ENCODE assay signal across 9 cellular contexts in the genomic region with DNA sequence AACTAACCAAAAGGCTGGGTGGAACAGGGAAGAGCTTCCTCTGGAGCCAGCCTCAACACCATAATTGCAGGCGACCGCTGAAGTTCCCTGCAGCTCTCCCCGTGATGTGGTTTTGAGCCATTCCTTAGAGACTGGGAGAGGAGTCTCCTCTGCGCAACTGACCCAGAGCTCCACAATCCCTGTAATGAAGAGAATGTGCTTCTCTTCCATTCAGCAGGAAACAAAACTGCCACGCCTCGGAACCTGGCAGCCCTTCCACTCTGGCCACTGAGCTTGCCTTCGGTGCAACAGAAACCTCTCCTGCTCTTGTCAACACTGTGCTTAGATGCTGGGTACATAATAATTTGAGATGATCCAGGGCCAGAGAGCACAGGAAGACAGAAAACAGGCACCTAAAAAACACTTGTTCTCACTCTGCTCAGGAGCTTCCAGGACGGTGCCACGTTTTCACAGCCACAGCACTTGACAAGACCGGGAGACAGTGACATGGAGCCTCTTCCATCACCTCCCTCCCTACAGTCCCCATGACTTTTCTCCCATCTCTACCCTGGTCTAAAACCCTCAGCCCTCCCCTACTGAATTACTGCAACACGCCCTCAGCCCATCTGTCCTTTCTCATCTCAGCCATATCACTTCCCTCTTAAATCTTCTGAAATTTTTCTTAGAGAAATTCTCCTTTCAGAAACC.
DNase-seq lines count a peak whose midpoint lies in the region; ATAC-seq and TF ChIP-seq lines count a peak whose summit lies in the region.
"Had no signal": no experiment of that assay in that cellular context is flagged by ENCODE, and none has a peak within 500 bp of the region (broad histone marks: within the 10 kb centered on the region; RNA-seq: fewer than 3 reads in every experiment).

No MANE protein-coding gene starts in this region.

- H3K27ac Mint-ChIP-seq in glutamatergic neuron (ENCODE audit: unreplicated experiment) = peak overlapping the region; percentile 20
- H3K27ac Mint-ChIP-seq: activated T-cell treated with anti-CD3 and anti-CD28 coated beads, Interleukin-2, amount 50 U/mL, for 24 hours had no signal

- H3K4me3 ChIP-seq in psoas muscle = no peak overlapping the region

- H3K4me1 Mint-ChIP-seq in glutamatergic neuron (ENCODE audit: low read depth, unreplicated experiment) = peaks cover 29% of the 10 kb centered on the region

- peak; percentile 54 to 67 (median 62) for ATAC-seq in psoas muscle
- no peak for ATAC-seq in GM18502 (IDR thresholded peaks at IDR 0.05; ENCODE audit: poor library complexity, unreplicated experiment)
- no peak for ATAC-seq in GM18517 (IDR thresholded peaks at IDR 0.05; ENCODE audit: unreplicated experiment)

- WGBS in psoas muscle, 3 donors = 28 to 46% (median 31%) methylated on average over 11 of the region's 11 CpGs

- H3K27me3 ChIP-seq in psoas muscle (ENCODE audit: insufficient read depth in 3 of 3, low read length in 2 of 3) = no peaks in the 10 kb centered on the region

- in situ Hi-C loops in KBM-7 (cut with MboI; ENCODE audit: low pct_unique_long_range_greater_than_20kb, low sequenced_read_pairs) = no loop called here

- no peaks in the 10 kb centered on the region for H3K9me3 ChIP-seq in psoas muscle

- peak overlapping the region; percentile 0 for H3K4me3 Mint-ChIP-seq in glutamatergic neuron (ENCODE audit: unreplicated experiment)
- H3K4me3 Mint-ChIP-seq: activated T-cell treated with anti-CD3 and anti-CD28 coated beads, Interleukin-2, amount 50 U/mL, for 24 hours had no signal

- H3K27me3 Mint-ChIP-seq in glutamatergic neuron (ENCODE audit: unreplicated experiment) = peaks cover 6% of the 10 kb centered on the region
- H3K27me3 Mint-ChIP-seq: activated T-cell treated with anti-CD3 and anti-CD28 coated beads, Interleukin-2, amount 50 U/mL, for 24 hours had no signal

- TF ChIP-seq CTCF in glutamatergic neuron (IDR thresholded peaks at IDR 0.05; ENCODE audit: partially characterized antibody, unreplicated experiment) (no peak), psoas muscle (IDR thresholded peaks at IDR 0.05) (no peak)

- no peaks in the 10 kb centered on the region for H3K9me3 Mint-ChIP-seq in glutamatergic neuron (ENCODE audit: unreplicated experiment)
- H3K9me3 Mint-ChIP-seq: activated T-cell treated with anti-CD3 and anti-CD28 coated beads, Interleukin-2, amount 50 U/mL, for 24 hours had no signal

- intact Hi-C loops in psoas muscle (cut with DNase I) = no loop called here

- H3K27ac ChIP-seq in psoas muscle = no peak overlapping the region

- DNase-seq in EL (peak; percentile 65), SK-N-DZ (ENCODE audit: low spot score) (peak; percentile 12), glutamatergic neuron (no peak), psoas muscle (no peak), NCI-H2227 treated with DMSO at 0.1 percent for 48 hours (lab: John Stamatoyannopoulos, UW) (no peak), KBM-7 (no peak)
- DNase-seq: activated T-cell treated with anti-CD3 and anti-CD28 coated beads, Interleukin-2, amount 50 U/mL, for 24 hours had no signal

- peaks cover 12% of the 10 kb centered on the region for H3K4me1 ChIP-seq in psoas muscle

- no peaks in the 10 kb centered on the region for H3K36me3 ChIP-seq in psoas muscle (ENCODE audit: insufficient read depth in 1 of 2, low read depth in 1 of 2)

- H3K36me3 Mint-ChIP-seq in glutamatergic neuron (ENCODE audit: unreplicated experiment) = no peaks in the 10 kb centered on the region

Comparison
In these comparisons a context has a peak if more than half of its experiments do, and no peak if none do; other contexts are left out.
1. DNase-seq: peak in EL (single experiment) and SK-N-DZ (single experiment); none in glutamatergic neuron (single experiment), psoas muscle (0 of 2), NCI-H2227 treated with DMSO at 0.1 percent for 48 hours (single experiment) and KBM-7 (single experiment).
2. ATAC-seq: peak in psoas muscle (4 of 4); none in GM18502 (single experiment) and GM18517 (single experiment).